ENCODE assay signal across 8 cellular contexts in the genomic region with DNA sequence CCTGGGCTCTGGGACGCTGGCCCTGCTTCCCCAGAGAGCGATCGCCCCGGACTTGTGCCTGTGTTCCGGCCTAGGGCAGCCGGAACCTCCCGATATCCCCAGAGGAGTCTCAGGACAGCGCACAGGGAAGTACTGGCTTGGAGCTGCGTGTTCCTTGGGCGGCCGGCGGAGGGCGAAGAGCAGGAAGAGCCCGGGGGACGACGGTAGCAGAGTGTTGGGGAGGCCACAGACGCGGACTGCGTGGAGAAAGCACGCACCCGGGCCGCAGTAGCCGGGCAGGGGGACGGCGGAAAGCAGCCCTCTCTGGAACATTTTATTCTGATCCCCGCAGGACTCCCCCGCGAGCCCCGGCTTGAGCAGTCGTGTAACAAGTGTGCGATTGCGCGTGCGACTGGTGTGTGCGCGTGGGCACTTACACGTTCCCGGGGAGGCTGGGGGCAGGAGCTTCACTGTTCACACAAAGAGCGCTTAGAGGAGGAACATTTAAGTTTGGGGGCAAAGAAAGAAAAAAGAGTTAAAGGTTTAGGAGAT. TPM values are rescaled to one million over a fixed set of nuclear protein-coding genes. Genes with fewer than 3 reads are reported as not detected.
DNase-seq lines count a peak whose midpoint lies in the region; TF ChIP-seq lines count a peak whose summit lies in the region.

No MANE protein-coding gene starts in this region.

- no peaks in the 10 kb centered on the region for H3K36me3 ChIP-seq in mesenchymal stem cell (ENCODE audit: control insufficient read depth in 1 of 2, insufficient read depth in 2 of 2, low read depth in 1 of 2, low read length in 2 of 2)

- peaks cover 44% of the 10 kb centered on the region for H3K4me1 ChIP-seq in mesenchymal stem cell (ENCODE audit: control insufficient read depth, insufficient read depth, low read depth, low read length)

- no peak overlapping the region for H3K9ac ChIP-seq in mesenchymal stem cell (ENCODE audit: low read length)

- H3K4me2 ChIP-seq in mesenchymal stem cell (ENCODE audit: low read length, poor library complexity, severe bottlenecking), result peak overlapping the region; percentile 91

- intact Hi-C loops in dorsolateral prefrontal cortex (cut with DNase I), result loop anchor here (5.0 kb wide), 2 partner anchors 51 to 176 kb away; a partner anchor contains a TSS

- H4K8ac ChIP-seq in mesenchymal stem cell (ENCODE audit: low read length), result no peak overlapping the region

- under 1% methylated on average over 38 of the region's 39 CpGs for WGBS in mesenchymal stem cell

- H3K4me1 Mint-ChIP-seq in type B pancreatic cell (ENCODE audit: unreplicated experiment), result peaks cover 61% of the 10 kb centered on the region

- no peak overlapping the region for H3K18ac ChIP-seq in mesenchymal stem cell (ENCODE audit: low read depth in 1 of 2, low read length in 2 of 2)

- peak overlapping the region; percentile 12 to 67 (median 45) for H3K4me3 ChIP-seq in dorsolateral prefrontal cortex
- H3K4me3 ChIP-seq in mesenchymal stem cell (ENCODE audit: insufficient read depth in 1 of 2, low read depth in 1 of 2, low read length in 2 of 2), result peak overlapping the region in 1 of 2 experiments; percentile 51

- H2BK120ac ChIP-seq in mesenchymal stem cell (ENCODE audit: low read depth, low read length), result no peak overlapping the region

- H3K27ac Mint-ChIP-seq in type B pancreatic cell, result peak overlapping the region; percentile 49

- H3K4ac ChIP-seq in mesenchymal stem cell (ENCODE audit: low read depth in 1 of 2, low read length in 2 of 2), result no peak overlapping the region

- no peak overlapping the region for H4K91ac ChIP-seq in mesenchymal stem cell (ENCODE audit: low read length)

- peak in 23 of 56 donors; percentile 7 to 34 (median 21) for TF ChIP-seq CTCF in dorsolateral prefrontal cortex (IDR thresholded peaks at IDR 0.05 in 54 of 56, conservative IDR thresholded peaks at IDR 0.05 in 2 of 56; ENCODE audit: low read depth in 1 of 56, partially characterized antibody in 56 of 56)
- peak; percentile 62 for TF ChIP-seq CTCF in type B pancreatic cell (conservative IDR thresholded peaks at IDR 0.05)

- no peak overlapping the region for H2BK12ac ChIP-seq in mesenchymal stem cell (ENCODE audit: low read length in 2 of 2)

- H3K9me3 Mint-ChIP-seq in type B pancreatic cell, result no peaks in the 10 kb centered on the region

- peak overlapping the region; percentile 88 for H3K4me3 Mint-ChIP-seq in type B pancreatic cell

- H2AFZ ChIP-seq in mesenchymal stem cell (ENCODE audit: low read depth, low read length), result no peak overlapping the region

- H3K9me3 ChIP-seq in mesenchymal stem cell (ENCODE audit: control insufficient read depth, low read length), result no peaks in the 10 kb centered on the region

- H3K23ac ChIP-seq in mesenchymal stem cell (ENCODE audit: low read length in 2 of 2), result no peak overlapping the region

- H3K27ac ChIP-seq in dorsolateral prefrontal cortex (peak overlapping the region in 2 of 59 donors; percentile 18 to 35), mesenchymal stem cell (ENCODE audit: low read length, poor library complexity, severe bottlenecking) (no peak overlapping the region)

- DNase-seq in DMS114 treated with DMSO at 0.1 percent for 48 hours (lab: John Stamatoyannopoulos, UW; ENCODE audit: unreplicated experiment) (peak; percentile 79), NCI-H748 treated with DMSO at 0.1 percent for 48 hours (lab: John Stamatoyannopoulos, UW) (peak; percentile 20), dorsolateral prefrontal cortex (peak in 2 of 10 donors; percentile 46 to 54), mesenchymal stem cell (peak; percentile 80), type B pancreatic cell (ENCODE audit: extremely low spot score, unreplicated experiment) (no peak), NCI-H2196 treated with DMSO at 0.1 percent for 48 hours (lab: John Stamatoyannopoulos, UW; ENCODE audit: unreplicated experiment) (no peak), NCI-H446 (lab: John Stamatoyannopoulos, UW) (no peak), NCI-H1092 (lab: John Stamatoyannopoulos, UW) (no peak)

- H3K27me3 ChIP-seq in dorsolateral prefrontal cortex, result peaks cover 0 to 77% (median 48%) of the 10 kb centered on the region in 45 donors
- H3K27me3 ChIP-seq in mesenchymal stem cell (ENCODE audit: control insufficient read depth in 1 of 2, insufficient read depth in 1 of 2, low read length in 2 of 2), result peaks cover 82 to 95% of the 10 kb centered on the region in 2 experiments

- no peak overlapping the region for H2BK5ac ChIP-seq in mesenchymal stem cell (ENCODE audit: low read depth, low read length, poor library complexity, severe bottlenecking)

- no peak overlapping the region for H2BK15ac ChIP-seq in mesenchymal stem cell (ENCODE audit: low read depth, poor library complexity, severe bottlenecking)

- no peaks in the 10 kb centered on the region for H3K79me1 ChIP-seq in mesenchymal stem cell (replicated peaks; ENCODE audit: low read length, poor library complexity, severe bottlenecking)

- no peaks in the 10 kb centered on the region for H3K36me3 Mint-ChIP-seq in type B pancreatic cell

- H3K27me3 Mint-ChIP-seq in type B pancreatic cell, result peaks cover 79% of the 10 kb centered on the region

- no peak overlapping the region for H2AK5ac ChIP-seq in mesenchymal stem cell (ENCODE audit: low read length, severe bottlenecking)

- no peak overlapping the region for H3K14ac ChIP-seq in mesenchymal stem cell (ENCODE audit: low read length in 2 of 2)

RNA-seq across cellular contexts. Expression of a gene that starts 36.1 kb away (rescaled TPM):
- total RNA-seq in dorsolateral prefrontal cortex, result not detected
- polyA plus RNA-seq in mesenchymal stem cell (2013, experiment 1 of 2), result not detected
- not detected for polyA plus RNA-seq in mesenchymal stem cell (2013, experiment 2 of 2)
- total RNA-seq in type B pancreatic cell (ENCODE audit: low replicate concordance), result not detected in 2 replicates

Comparison
In these comparisons a context has a peak if more than half of its experiments do, and no peak if none do; other contexts are left out.
1. DNase-seq: peak in DMS114 treated with DMSO at 0.1 percent for 48 hours (single experiment), NCI-H748 treated with DMSO at 0.1 percent for 48 hours (single experiment) and mesenchymal stem cell (single experiment); none in type B pancreatic cell (single experiment), NCI-H2196 treated with DMSO at 0.1 percent for 48 hours (single experiment), NCI-H446 (0 of 2) and NCI-H1092 (single experiment).